Comparison of ENCODE assay signal across 11 cellular contexts in genomic region chr4:147480502-147480890, GRCh38. TPM values are rescaled to one million over a fixed set of nuclear protein-coding genes. Genes with fewer than 3 reads are reported as not detected.
A peak's percentile ranks its signal among the peaks of the same experiment; 100 is the strongest.
DNase-seq lines count a peak whose midpoint lies in the region; ATAC-seq and TF ChIP-seq lines count a peak whose summit lies in the region.
"Had no signal": no experiment of that assay in that cellular context is flagged by ENCODE, and none has a peak within 500 bp of the region (broad histone marks: within the 10 kb centered on the region; RNA-seq: fewer than 3 reads in every experiment).

No MANE protein-coding gene starts in this region.

- H4K20me1 ChIP-seq in MM.1S (ENCODE audit: insufficient read depth, low read length) = no peaks in the 10 kb centered on the region
- H4K20me1 ChIP-seq: BLaER1 had no signal

- H3K36me3 ChIP-seq in left ventricle myocardium inferior (no peaks in the 10 kb centered on the region), MM.1S (replicated peaks; ENCODE audit: insufficient read depth, low read length) (no peaks in the 10 kb centered on the region)
- H3K36me3 ChIP-seq: BLaER1 had no signal

- H3K4me3 ChIP-seq in AG04449 (ENCODE audit: low read depth, low read length) = peak overlapping the region; percentile 71
- peak overlapping the region; percentile 73 for H3K4me3 ChIP-seq in left ventricle myocardium inferior
- no peak overlapping the region for H3K4me3 ChIP-seq in MM.1S (ENCODE audit: low read length)
- H3K4me3 ChIP-seq: BLaER1 had no signal

- CTCF ChIA-PET in AG04449 (lab: Yijun Ruan, JAX) = interaction anchor here (1.1 to 2.5 kb wide), 4 partner anchors 16 to 319 kb away, joined by 3 to 11 read pairs (median 4); no protein-coding TSS in a partner anchor
- CTCF ChIA-PET in WTC11 (lab: Charles Lee) = interaction anchor here (1.6 to 2.1 kb wide), 4 partner anchors 38 to 386 kb away, joined by 5 to 13 read pairs (median 8); no protein-coding TSS in a partner anchor

- peaks cover 29% of the 10 kb centered on the region for H3K27me3 ChIP-seq in left ventricle myocardium inferior (ENCODE audit: low read depth)
- H3K27me3 ChIP-seq in MM.1S (replicated peaks; ENCODE audit: insufficient read depth, low read length) = no peaks in the 10 kb centered on the region
- H3K27me3 ChIP-seq: BLaER1 had no signal

- H3K79me2 ChIP-seq in MM.1S (ENCODE audit: low read length) = no peaks in the 10 kb centered on the region

- H3K9ac ChIP-seq in MM.1S (ENCODE audit: low read length) = no peak overlapping the region
- H3K9ac ChIP-seq: BLaER1 had no signal

- no peak overlapping the region for H3K4me2 ChIP-seq in MM.1S (ENCODE audit: low read depth, low read length)

- ATAC-seq in WTC11 = peak; percentile 7; the same call in 1 of the 2 replicates

- H3K4me1 ChIP-seq in left ventricle myocardium inferior (peaks cover 29% of the 10 kb centered on the region), MM.1S (ENCODE audit: low read length) (peaks cover 14% of the 10 kb centered on the region)

- POLR2A ChIA-PET in AG04449 (lab: Yijun Ruan, JAX) (interaction anchor here (0.6 to 1.2 kb wide), 4 partner anchors 18 to 323 kb away, joined by 3 to 5 read pairs (median 3); no protein-coding TSS in a partner anchor), WTC11 (lab: Charles Lee) (interaction anchor here (0.9 kb wide), 1 partner anchor 137 kb away, joined by 3 read pairs; the partner anchor contains the start of gene TMEM184C)

- intact Hi-C loops in left ventricle myocardium inferior (cut with micrococcal nuclease) = no loop called here

- H3K27ac Mint-ChIP-seq in WTC11 (no peak overlapping the region), progenitor cell of endocrine pancreas (peak overlapping the region; percentile 89)

- H3K36me3 Mint-ChIP-seq in WTC11 (no peaks in the 10 kb centered on the region), progenitor cell of endocrine pancreas (ENCODE audit: insufficient read depth) (no peaks in the 10 kb centered on the region)

- TF ChIP-seq CTCF in AG04449 (IDR thresholded peaks at IDR 0.05; ENCODE audit: insufficient read depth, low read length, missing control alignments) (no peak), WTC11 (IDR thresholded peaks at IDR 0.05) (no peak), left ventricle myocardium inferior (IDR thresholded peaks at IDR 0.05; ENCODE audit: borderline replicate concordance) (no peak), progenitor cell of endocrine pancreas (IDR thresholded peaks at IDR 0.05; ENCODE audit: unreplicated experiment) (no peak), MM.1S (IDR thresholded peaks at IDR 0.05; ENCODE audit: low read length) (no peak)

- H3F3A ChIP-seq in MM.1S (ENCODE audit: insufficient read depth, low read length) = peaks cover 4% of the 10 kb centered on the region; the same call in 1 of the 2 replicates

- H3K4me3 Mint-ChIP-seq in WTC11 = peak overlapping the region; percentile 90
- peak overlapping the region; percentile 94 for H3K4me3 Mint-ChIP-seq in progenitor cell of endocrine pancreas (ENCODE audit: low read depth)

- no peak overlapping the region for H2AFZ ChIP-seq in MM.1S (ENCODE audit: low read length)

- no peaks in the 10 kb centered on the region for H3K9me3 ChIP-seq in left ventricle myocardium inferior (replicated peaks)
- H3K9me3 ChIP-seq in MM.1S (replicated peaks; ENCODE audit: insufficient read depth, low read length) = no peaks in the 10 kb centered on the region

- H3K9me3 Mint-ChIP-seq in WTC11 (no peaks in the 10 kb centered on the region), progenitor cell of endocrine pancreas (ENCODE audit: low read depth) (no peaks in the 10 kb centered on the region)

- no peaks in the 10 kb centered on the region for H3K9me2 ChIP-seq in MM.1S (replicated peaks; ENCODE audit: insufficient read depth, low read length)

- H3K27ac ChIP-seq in left ventricle myocardium inferior (replicated peaks) = peak overlapping the region; percentile 87
- H3K27ac ChIP-seq in MM.1S (ENCODE audit: low read length) = no peak overlapping the region
- H3K27ac ChIP-seq: BLaER1 had no signal

- H3K27me3 Mint-ChIP-seq in WTC11 (ENCODE audit: low read depth) (peaks cover 37% of the 10 kb centered on the region), progenitor cell of endocrine pancreas (peaks cover 12% of the 10 kb centered on the region)

- DNase-seq in AG04449 (ENCODE audit: low read depth, low spot score) (no peak), WTC11 (ENCODE audit: low spot score) (peak; percentile 11), left ventricle myocardium inferior (no peak), progenitor cell of endocrine pancreas (ENCODE audit: low spot score, unreplicated experiment) (no peak), RPMI8226 (no peak), DMS 273 treated with DMSO at 0.1 percent for 48 hours (lab: John Stamatoyannopoulos, UW) (no peak), MM.1S (no peak)
- DNase-seq in activated CD8-positive, alpha-beta memory T cell treated with anti-CD3 and anti-CD28 coated beads, Interleukin-2, amount 50 U/mL, for 4 hours = no peak
- DNase-seq: activated CD4-positive, alpha-beta T cell treated with anti-CD3 and anti-CD28 coated beads, Interleukin-2, amount 50 U/mL, for 1 hour; NCI-H1105 had no signal

- H3K4me1 Mint-ChIP-seq in WTC11 (peaks cover 10% of the 10 kb centered on the region; the same call in 1 of the 2 replicates), progenitor cell of endocrine pancreas (ENCODE audit: low read depth) (peaks cover 18% of the 10 kb centered on the region)

TF ChIP-seq in WTC11, 78 proteins besides CTCF, POLR2A, EP300 and RAD21:
- TF ChIP-seq ZMAT4 (CRISPR knock-in tag; IDR thresholded peaks at IDR 0.05) = no peak
- 0 out of 2 replicates have a peak, but pooled peaks have one; percentile 18 for TF ChIP-seq ETV6 (CRISPR knock-in tag; IDR thresholded peaks at IDR 0.05)
- TF ChIP-seq FOXK1 (CRISPR knock-in tag; IDR thresholded peaks at IDR 0.05) = no peak
- no peak for TF ChIP-seq ESRRA (CRISPR knock-in tag; IDR thresholded peaks at IDR 0.05; ENCODE audit: borderline replicate concordance)
- TF ChIP-seq PRDM15 (CRISPR knock-in tag; IDR thresholded peaks at IDR 0.05) = 0 out of 2 replicates have a peak, but pooled peaks have one; percentile 12
- no peak for TF ChIP-seq SOX15 (CRISPR knock-in tag; IDR thresholded peaks at IDR 0.05)
- TF ChIP-seq GTF2I (CRISPR knock-in tag; conservative IDR thresholded peaks at IDR 0.05) = no peak

RNA-seq across cellular contexts. Expression of gene EDNRA, which starts 0.4 kb away (rescaled TPM):
- 2.1 to 2.5 TPM (median 2.3 TPM) in 3 replicates for total RNA-seq in WTC11 (2021)
- total RNA-seq in left ventricle myocardium inferior = 10.0 TPM
- total RNA-seq in progenitor cell of endocrine pancreas = 12.2 and 13.3 TPM in 2 replicates
